In the genomic region with DNA sequence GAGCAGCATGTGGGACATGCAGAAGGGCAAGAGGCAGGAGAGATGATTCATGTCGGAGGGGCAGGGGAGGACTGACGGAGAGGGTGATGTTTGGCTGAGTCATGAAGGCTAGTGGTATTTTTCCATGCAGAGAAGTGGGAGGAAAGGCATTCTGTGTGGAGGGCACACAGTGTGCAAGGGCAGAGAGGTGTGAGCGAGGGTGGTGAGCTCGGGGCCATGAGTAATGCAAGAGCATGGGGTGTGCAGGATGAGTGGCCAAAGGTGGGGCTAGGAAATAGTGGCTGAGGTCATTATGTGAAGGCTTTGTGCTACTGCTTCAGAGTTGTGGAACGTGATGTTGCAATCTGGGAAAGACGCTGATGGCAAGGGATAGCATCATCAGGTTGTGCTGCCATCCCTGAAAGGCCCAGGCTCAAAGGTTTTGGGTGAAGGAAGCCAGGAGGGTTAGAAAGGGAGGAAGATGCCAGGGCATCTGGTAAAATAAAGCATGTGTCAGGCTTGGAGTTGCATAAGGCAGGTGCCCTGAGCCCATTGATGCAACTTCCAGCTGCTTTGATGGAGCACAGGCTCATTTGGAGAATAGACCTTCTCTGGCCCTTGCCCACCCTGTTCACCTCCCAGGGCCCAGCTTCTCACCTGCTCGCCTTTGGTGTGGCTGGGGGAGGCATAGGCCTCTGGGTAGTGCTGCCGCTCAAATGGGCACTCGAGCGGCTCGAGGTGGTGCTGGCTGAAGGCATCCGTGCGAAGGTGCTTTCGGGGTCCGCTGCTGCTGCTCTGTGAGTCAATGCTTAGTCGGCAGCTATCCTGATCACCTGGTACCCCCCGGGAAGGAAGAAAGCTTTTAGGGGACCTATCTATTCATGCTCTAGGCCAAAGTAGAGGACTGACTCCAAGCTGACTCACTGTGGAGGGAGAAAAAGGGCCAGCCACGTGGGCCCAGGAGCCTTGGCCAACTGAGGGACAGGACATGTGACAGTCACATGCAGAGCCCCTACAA, we compare ENCODE assay signal across 8 cellular contexts. TPM values are rescaled to one million over a fixed set of nuclear protein-coding genes. Genes with fewer than 3 reads are reported as not detected.
DNase-seq lines count a peak whose midpoint lies in the region; ATAC-seq lines count a peak whose summit lies in the region.

No MANE protein-coding gene starts in this region.

- H3K36me3 ChIP-seq in MG63, result peaks cover 41% of the 10 kb centered on the region

- H3K27ac Mint-ChIP-seq in activated T-helper 2 cell treated with anti-CD3 and anti-CD28 coated beads, Interferon-gamma antibody, Interleukin-2, Interleukin-4, amounts not matched to agents 10 μg/mL and 5 μg/mL and 100 μg/mL, durations not matched to agents 14 hours and 24 hours and 36 hours, result peak overlapping the region; percentile 80

- H3K9me3 ChIP-seq in MG63, result no peaks in the 10 kb centered on the region

- no peaks in the 10 kb centered on the region for H3K9me3 Mint-ChIP-seq in activated T-helper 2 cell treated with anti-CD3 and anti-CD28 coated beads, Interferon-gamma antibody, Interleukin-2, Interleukin-4, amounts not matched to agents 10 μg/mL and 5 μg/mL and 100 μg/mL, durations not matched to agents 14 hours and 24 hours and 36 hours

- intact Hi-C loops in activated T-helper 2 cell treated with anti-CD3 and anti-CD28 coated beads, Interferon-gamma antibody, Interleukin-2, Interleukin-4, amounts not matched to agents 10 μg/mL and 5 μg/mL and 100 μg/mL, durations not matched to agents 14 hours and 24 hours and 36 hours (cut with micrococcal nuclease), result loop anchor here (5.0 kb wide), 1 partner anchor 159 kb away; no protein-coding TSS in a partner anchor
- intact Hi-C loops in left cardiac atrium (cut with DNase I), result no loop called here

- DNase-seq in AG08395 (ENCODE audit: low spot score), result peak; percentile 98
- peak; percentile 99 for DNase-seq in MG63
- no peak for DNase-seq in activated T-helper 2 cell treated with anti-CD3 and anti-CD28 coated beads, Interferon-gamma antibody, Interleukin-2, Interleukin-4, amounts not matched to agents 10 μg/mL and 5 μg/mL and 100 μg/mL, durations not matched to agents 14 hours and 24 hours and 36 hours (ENCODE audit: low spot score)
- peak; percentile 86 for DNase-seq in left cardiac atrium
- DNase-seq in smooth muscle cell of the brain vasculature (ENCODE audit: low read depth, low spot score), result peak; percentile 93
- DNase-seq in NCI-H510A (lab: John Stamatoyannopoulos, UW), result no peak
- no peak for DNase-seq in UCSD-AML1 (lab: John Stamatoyannopoulos, UW; ENCODE audit: unreplicated experiment)

- no peaks in the 10 kb centered on the region for H3K36me3 Mint-ChIP-seq in activated T-helper 2 cell treated with anti-CD3 and anti-CD28 coated beads, Interferon-gamma antibody, Interleukin-2, Interleukin-4, amounts not matched to agents 10 μg/mL and 5 μg/mL and 100 μg/mL, durations not matched to agents 14 hours and 24 hours and 36 hours (ENCODE audit: low read depth)

- H3K4me3 ChIP-seq in MG63, result no peak overlapping the region

- H3K27me3 ChIP-seq in MG63, result no peaks in the 10 kb centered on the region

- ATAC-seq in left cardiac atrium, result peak; percentile 64 to 95
- no peak for ATAC-seq in GM21723 (IDR thresholded peaks at IDR 0.05; ENCODE audit: unreplicated experiment)

- peaks cover 20% of the 10 kb centered on the region for H3K4me1 Mint-ChIP-seq in activated T-helper 2 cell treated with anti-CD3 and anti-CD28 coated beads, Interferon-gamma antibody, Interleukin-2, Interleukin-4, amounts not matched to agents 10 μg/mL and 5 μg/mL and 100 μg/mL, durations not matched to agents 14 hours and 24 hours and 36 hours (ENCODE audit: low read depth)

- H3K4me3 Mint-ChIP-seq in activated T-helper 2 cell treated with anti-CD3 and anti-CD28 coated beads, Interferon-gamma antibody, Interleukin-2, Interleukin-4, amounts not matched to agents 10 μg/mL and 5 μg/mL and 100 μg/mL, durations not matched to agents 14 hours and 24 hours and 36 hours (ENCODE audit: low read depth), result no peak overlapping the region

- H3K27me3 Mint-ChIP-seq in activated T-helper 2 cell treated with anti-CD3 and anti-CD28 coated beads, Interferon-gamma antibody, Interleukin-2, Interleukin-4, amounts not matched to agents 10 μg/mL and 5 μg/mL and 100 μg/mL, durations not matched to agents 14 hours and 24 hours and 36 hours (ENCODE audit: low read depth), result no peaks in the 10 kb centered on the region

RNA-seq across cellular contexts. Expression of a gene that starts 37.5 kb away (rescaled TPM):
- total RNA-seq in MG63 (2014; rRNA removed; shearing (Covaris generic); ENCODE audit: low replicate concordance), result 0.46 and 0.69 TPM in 2 replicates
- total RNA-seq in activated T-helper 2 cell treated with anti-CD3 and anti-CD28 coated beads, Interferon-gamma antibody, Interleukin-2, Interleukin-4, amounts not matched to agents 10 μg/mL and 5 μg/mL and 100 μg/mL, durations not matched to agents 14 hours and 24 hours and 36 hours, result 0.76 and 0.84 TPM in 2 replicates
- 1 to 10 TPM in 1 of 2 donors, under 1 TPM in 1; 0.13 to 1.9 TPM for total RNA-seq in left cardiac atrium

Comparison
In these comparisons a context has a peak if more than half of its experiments do, and no peak if none do; other contexts are left out.
1. DNase-seq: peak in AG08395 (single experiment), MG63 (single experiment), left cardiac atrium (single experiment) and smooth muscle cell of the brain vasculature (single experiment); none in activated T-helper 2 cell treated with anti-CD3 and anti-CD28 coated beads, Interferon-gamma antibody, Interleukin-2, Interleukin-4, amounts not matched to agents 10 μg/mL and 5 μg/mL and 100 μg/mL, durations not matched to agents 14 hours and 24 hours and 36 hours (single experiment), NCI-H510A (single experiment) and UCSD-AML1 (single experiment).